Comparison of ENCODE assay signal across 1 cellular context in the genomic region with DNA sequence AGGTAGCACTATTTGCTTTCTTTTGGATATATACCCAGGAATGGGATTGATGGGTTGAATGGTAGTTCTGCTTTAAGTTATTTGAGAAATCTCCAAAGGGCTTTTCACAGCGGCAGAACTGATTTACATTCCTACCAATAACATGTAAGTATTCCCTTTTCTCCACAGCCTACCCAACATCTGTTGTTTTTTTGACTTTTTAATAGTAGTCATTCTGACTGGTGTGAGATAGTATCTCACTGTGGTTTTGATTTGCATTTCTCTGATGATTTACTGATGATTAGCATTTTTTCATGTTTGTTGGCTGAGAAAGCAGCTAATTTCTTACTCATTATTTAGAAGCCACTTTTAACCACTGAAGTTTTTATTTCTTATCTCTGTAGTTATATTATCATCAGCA.
TF ChIP-seq lines count a peak whose summit lies in the region.

No MANE protein-coding gene starts in this region.

TF ChIP-seq in HepG2, 621 proteins besides CTCF, POLR2A, EP300 and RAD21 (continued from another document):
- TF ChIP-seq, protein P1, sequence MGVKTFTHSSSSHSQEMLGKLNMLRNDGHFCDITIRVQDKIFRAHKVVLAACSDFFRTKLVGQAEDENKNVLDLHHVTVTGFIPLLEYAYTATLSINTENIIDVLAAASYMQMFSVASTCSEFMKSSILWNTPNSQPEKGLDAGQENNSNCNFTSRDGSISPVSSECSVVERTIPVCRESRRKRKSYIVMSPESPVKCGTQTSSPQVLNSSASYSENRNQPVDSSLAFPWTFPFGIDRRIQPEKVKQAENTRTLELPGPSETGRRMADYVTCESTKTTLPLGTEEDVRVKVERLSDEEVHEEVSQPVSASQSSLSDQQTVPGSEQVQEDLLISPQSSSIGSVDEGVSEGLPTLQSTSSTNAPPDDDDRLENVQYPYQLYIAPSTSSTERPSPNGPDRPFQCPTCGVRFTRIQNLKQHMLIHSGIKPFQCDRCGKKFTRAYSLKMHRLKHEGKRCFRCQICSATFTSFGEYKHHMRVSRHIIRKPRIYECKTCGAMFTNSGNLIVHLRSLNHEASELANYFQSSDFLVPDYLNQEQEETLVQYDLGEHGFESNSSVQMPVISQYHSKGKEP (CRISPR knock-in tag; IDR thresholded peaks at IDR 0.05): no peak
